In the genomic region with DNA sequence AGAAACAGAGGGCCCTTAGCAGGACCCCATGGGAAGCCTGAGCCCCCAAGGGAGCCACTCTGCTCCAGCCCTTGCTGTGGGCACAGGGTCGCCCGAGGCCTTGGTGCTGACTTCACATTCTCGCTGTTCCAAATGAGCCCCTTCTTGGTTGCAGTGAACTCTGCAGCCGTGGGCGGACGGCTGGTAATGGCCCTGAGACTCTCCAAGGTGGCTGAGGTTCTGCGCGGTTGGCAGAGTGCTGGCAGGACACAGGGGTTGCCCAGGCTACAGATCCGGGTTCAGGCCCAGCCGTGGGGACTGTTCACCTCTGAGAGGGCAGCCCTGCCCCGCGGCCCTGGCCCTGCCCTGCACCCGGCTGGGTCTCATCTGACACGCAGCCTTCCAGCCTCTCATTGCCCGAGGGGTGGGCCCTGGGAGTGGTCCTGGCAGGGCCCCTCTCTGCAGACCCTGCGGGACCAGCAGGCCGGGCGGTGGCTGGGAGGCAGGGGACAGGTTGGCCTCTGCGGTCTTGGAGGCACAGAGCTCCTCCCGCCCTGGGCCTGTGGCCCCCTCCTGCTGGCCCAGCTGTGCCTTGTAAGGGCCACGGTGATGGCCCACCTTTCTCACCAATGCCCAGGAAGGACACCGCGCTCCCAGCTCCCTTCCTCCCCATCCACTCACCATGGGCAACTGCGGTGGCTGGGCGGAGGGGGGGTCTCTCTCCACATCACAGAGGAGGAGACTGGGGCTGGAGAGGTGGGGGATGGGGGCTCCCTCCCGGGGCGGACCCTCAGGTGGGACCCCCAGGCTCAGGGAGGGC, we compare ENCODE assay signal across 9 cellular contexts. TPM values are rescaled to one million over a fixed set of nuclear protein-coding genes. Genes with fewer than 3 reads are reported as not detected.
DNase-seq lines count a peak whose midpoint lies in the region; ATAC-seq, FAIRE-seq and TF ChIP-seq lines count a peak whose summit lies in the region.
"Had no signal": no experiment of that assay in that cellular context is flagged by ENCODE, and none has a peak within 500 bp of the region (broad histone marks: within the 10 kb centered on the region; RNA-seq: fewer than 3 reads in every experiment).

No MANE protein-coding gene starts in this region.

- no peaks in the 10 kb centered on the region for H3K4me1 ChIP-seq in HepG2 (ENCODE audit: insufficient read depth, low read length)

- peak; percentile 50 for DNase-seq in NOMO-1 treated with DMSO at 0.1 percent for 48 hours (lab: John Stamatoyannopoulos, UW; ENCODE audit: unreplicated experiment)
- DNase-seq in NOMO-1 treated with dmso at 0.1 percent for 144 hours (lab: John Stamatoyannopoulos, UW; ENCODE audit: unreplicated experiment): no peak
- DNase-seq in activated CD8-positive, alpha-beta T cell treated with anti-CD3 and anti-CD28 coated beads for 36 hours: peak; percentile 50
- peak; percentile 15 to 85 for DNase-seq in lower leg skin (ENCODE audit: low spot score in 2 of 2)
- DNase-seq in natural killer cell: no peak
- DNase-seq in HepG2 (ENCODE audit: low spot score): no peak

- WGBS in lower leg skin, 2 donors: 59 to 73% methylated on average over 18 to 20 of the region's 27 CpGs
- WGBS in HepG2 (ENCODE audit: low lambda C conversion rate): 74% methylated on average over 12 of the region's 27 CpGs

- no peak overlapping the region for H3K9ac ChIP-seq in HepG2 (ENCODE audit: insufficient read depth, low read depth, low read length)

- no peaks in the 10 kb centered on the region for H4K20me1 ChIP-seq in HepG2 (ENCODE audit: insufficient read depth, low read length)

- no peak for TF ChIP-seq CTCF in activated CD8-positive, alpha-beta T cell treated with anti-CD3 and anti-CD28 coated beads for 36 hours (IDR thresholded peaks at IDR 0.05)
- no peak for TF ChIP-seq CTCF in lower leg skin (IDR thresholded peaks at IDR 0.05)
- TF ChIP-seq CTCF in natural killer cell (IDR thresholded peaks at IDR 0.05): no peak
- no peak for TF ChIP-seq CTCF in HepG2 (CRISPR knock-in tag; IDR thresholded peaks at IDR 0.05)

- TF ChIP-seq EP300 in HepG2 (IDR thresholded peaks at IDR 0.05; ENCODE audit: low read depth in 2 of 2, low read length in 2 of 2) (no peak), HepG2 (CRISPR knock-in tag; IDR thresholded peaks at IDR 0.05; ENCODE audit: borderline replicate concordance) (no peak)

- no peak overlapping the region for H3K27ac ChIP-seq in HepG2 (ENCODE audit: extremely low read length, insufficient read depth, low read length)

- ATAC-seq in HG02973 (IDR thresholded peaks at IDR 0.05; ENCODE audit: unreplicated experiment) (peak; percentile 4), natural killer cell (no peak), GM19467 (IDR thresholded peaks at IDR 0.05; ENCODE audit: unreplicated experiment) (no peak), HepG2 (no peak)
- peak; percentile 7 for ATAC-seq in activated CD8-positive, alpha-beta T cell treated with anti-CD3 and anti-CD28 coated beads for 36 hours

- CTCF ChIA-PET in activated CD8-positive, alpha-beta T cell treated with anti-CD3 and anti-CD28 coated beads for 36 hours (lab: Charles Lee): interaction anchor here (0.7 to 1.5 kb wide), 2 partner anchors 9 to 10 kb away, joined by 3 read pairs; no protein-coding TSS in a partner anchor
- CTCF ChIA-PET in HepG2 (lab: Yijun Ruan, JAX; ENCODE audit: low intra/inter-chr PET ratio, low total read pairs): no interaction called here

- POLR2A ChIA-PET in activated CD8-positive, alpha-beta T cell treated with anti-CD3 and anti-CD28 coated beads for 36 hours (lab: Charles Lee): interaction anchor here (0.6 to 4.9 kb wide), 13 partner anchors 7 to 171 kb away, joined by 3 to 37 read pairs (median 4); a partner anchor contains a TSS
- POLR2A ChIA-PET in HepG2 (lab: Yijun Ruan, JAX): no interaction called here

- H3K36me3 ChIP-seq in HepG2 (replicated peaks in 1 of 2; ENCODE audit: control insufficient read depth in 1 of 2, insufficient read depth in 2 of 2, low read length in 2 of 2): no peaks in the 10 kb centered on the region

- no peaks in the 10 kb centered on the region for H3K9me3 ChIP-seq in HepG2 (ENCODE audit: low read length)

- no peaks in the 10 kb centered on the region for H3K79me2 ChIP-seq in HepG2 (ENCODE audit: insufficient read depth, low read length)

- H3K36me3 Mint-ChIP-seq in activated CD8-positive, alpha-beta T cell treated with anti-CD3 and anti-CD28 coated beads for 36 hours (ENCODE audit: low read depth): peaks cover 50% of the 10 kb centered on the region
- H3K36me3 Mint-ChIP-seq in natural killer cell: no peaks in the 10 kb centered on the region
- H3K36me3 Mint-ChIP-seq: memory B cell had no signal

- intact Hi-C loops in activated CD8-positive, alpha-beta T cell treated with anti-CD3 and anti-CD28 coated beads for 36 hours (cut with micrococcal nuclease): no loop called here
- intact Hi-C loops in lower leg skin (cut with DNase I; ENCODE audit: low total_unique reads) (no loop called here), natural killer cell (cut with micrococcal nuclease) (no loop called here), HepG2 (cut with micrococcal nuclease; ENCODE audit: unreplicated experiment) (no loop called here)

- no peak overlapping the region for H3K4me2 ChIP-seq in HepG2 (ENCODE audit: low read depth, low read length)

- no peak for FAIRE-seq in HepG2 (lab: Jason Lieb, UNC)

- peak overlapping the region; percentile 45 for H3K4me3 Mint-ChIP-seq in activated CD8-positive, alpha-beta T cell treated with anti-CD3 and anti-CD28 coated beads for 36 hours
- no peak overlapping the region for H3K4me3 Mint-ChIP-seq in natural killer cell
- H3K4me3 Mint-ChIP-seq: memory B cell had no signal

- H2AFZ ChIP-seq in HepG2 (ENCODE audit: low read length): no peak overlapping the region

- TF ChIP-seq POLR2A in lower leg skin (IDR thresholded peaks at IDR 0.05): no peak
- no peak for TF ChIP-seq POLR2A in HepG2 (IDR thresholded peaks at IDR 0.05; ENCODE audit: insufficient read depth in 1 of 2, low read depth in 2 of 2, low read length in 2 of 2)

- in situ Hi-C loops in HepG2 (cut with HindIII; ENCODE audit: extremely low pct_ligation_motif_present, low pct_unique_long_range_greater_than_20kb): no loop called here

- peak overlapping the region; percentile 87 for H3K27ac Mint-ChIP-seq in activated CD8-positive, alpha-beta T cell treated with anti-CD3 and anti-CD28 coated beads for 36 hours
- no peak overlapping the region for H3K27ac Mint-ChIP-seq in natural killer cell
- H3K27ac Mint-ChIP-seq: memory B cell had no signal

- TF ChIP-seq RAD21 in HepG2 (CRISPR knock-in tag; IDR thresholded peaks at IDR 0.05): no peak

- no peaks in the 10 kb centered on the region for H3K9me3 Mint-ChIP-seq in activated CD8-positive, alpha-beta T cell treated with anti-CD3 and anti-CD28 coated beads for 36 hours
- no peaks in the 10 kb centered on the region for H3K9me3 Mint-ChIP-seq in natural killer cell
- H3K9me3 Mint-ChIP-seq: memory B cell had no signal

- H3K27me3 ChIP-seq in HepG2 (ENCODE audit: control insufficient read depth in 1 of 2, insufficient read depth in 2 of 2, low read length in 2 of 2): peaks cover 0 to 2% of the 10 kb centered on the region in 2 experiments; a peak in 1 of 5 replicates

- H3K27me3 Mint-ChIP-seq in activated CD8-positive, alpha-beta T cell treated with anti-CD3 and anti-CD28 coated beads for 36 hours: no peaks in the 10 kb centered on the region
- H3K27me3 Mint-ChIP-seq in natural killer cell (ENCODE audit: low read depth in 2 of 2): peaks cover 14 to 19% of the 10 kb centered on the region in 2 donors

- H3K4me3 ChIP-seq in lower leg skin (ENCODE audit: low read depth, poor library complexity, severe bottlenecking) (no peak overlapping the region), HepG2 (replicated peaks in 1 of 3; ENCODE audit: insufficient read depth in 1 of 3, low read depth in 2 of 3, low read length in 3 of 3) (no peak overlapping the region)

- H3K4me1 Mint-ChIP-seq in activated CD8-positive, alpha-beta T cell treated with anti-CD3 and anti-CD28 coated beads for 36 hours (ENCODE audit: low read depth): peaks cover 80% of the 10 kb centered on the region
- peaks cover 15 to 16% of the 10 kb centered on the region in 2 donors for H3K4me1 Mint-ChIP-seq in natural killer cell

- BruUV-seq in HepG2 (replicated peaks; lab: Mats Ljungman, UMichigan): no TSS peak

TF ChIP-seq in HepG2, 621 proteins besides CTCF, POLR2A, EP300 and RAD21 (continues in another document):
- TF ChIP-seq U2AF2 (IDR thresholded peaks at IDR 0.05; ENCODE audit: low read depth, low read length) (no peak), BHLHE40 (IDR thresholded peaks at IDR 0.05; ENCODE audit: low read length) (no peak), NR2F6 (IDR thresholded peaks at IDR 0.05) (no peak), NR2F6 (CRISPR knock-in tag; IDR thresholded peaks at IDR 0.05) (no peak), ZNF737 (CRISPR knock-in tag; IDR thresholded peaks at IDR 0.05; ENCODE audit: borderline replicate concordance) (no peak)

RNA-seq across cellular contexts. Expression of a gene that starts 51.6 kb away (rescaled TPM):
- 10 to 100 TPM; 26.3 to 27.9 TPM for total RNA-seq in activated CD8-positive, alpha-beta T cell treated with anti-CD3 and anti-CD28 coated beads for 36 hours
- total RNA-seq in lower leg skin (10 to 100 TPM in 1 of 4 donors, 1 to 10 TPM in 3; 3.6 to 19.6 (median 6.0) TPM), natural killer cell (1 to 10 TPM in 2 of 3 donors, under 1 TPM in 1; 0.88 to 1.4 (median 1.2) TPM), HepG2 (2016; rRNA removed; fragmentation: Illumina TruSeq; extraction: Trizol) (0.13 and 0.35 TPM in 2 replicates)
- total RNA-seq in HepG2 (2016; cell fraction: cytosol; rRNA removed; fragmentation: Illumina TruSeq; extraction: Trizol; ENCODE audit: low read depth): 0.30 and 0.44 TPM in 2 replicates
- total RNA-seq in HepG2 (2016; cell fraction: insoluble cytoplasmic fraction; rRNA removed; fragmentation: Illumina TruSeq; extraction: Trizol): 0.17 and 0.19 TPM in 2 replicates
- 0.14 and 0.22 TPM in 2 replicates for total RNA-seq in HepG2 (2016; cell fraction: membrane; rRNA removed; fragmentation: Illumina TruSeq; extraction: Trizol)
- 0.19 and 0.41 TPM in 2 replicates for total RNA-seq in HepG2 (2016; cell fraction: nucleus; rRNA removed; fragmentation: Illumina TruSeq; extraction: Trizol)
- 0.18 and 0.28 TPM in 2 replicates for polyA plus RNA-seq in HepG2 (2011; rRNA removed)
- polyA plus RNA-seq in HepG2 (2011; cell fraction: cytosol; rRNA removed): 0.17 and 0.20 TPM in 2 replicates
- 1.5 and 2.1 TPM in 2 replicates for polyA plus RNA-seq in HepG2 (2011; cell fraction: nucleus; rRNA removed)
- 0.23 and 0.61 TPM in 2 replicates for polyA plus RNA-seq in HepG2 (2012)
- 0.16 TPM in 1 of 2 replicates, not detected in the other for polyA plus RNA-seq in HepG2 (2016; cell fraction: cytosol; fragmentation: Illumina TruSeq; extraction: Trizol; ENCODE audit: low read depth)
- 0.15 and 0.39 TPM in 2 replicates for polyA plus RNA-seq in HepG2 (2016; cell fraction: insoluble cytoplasmic fraction; fragmentation: Illumina TruSeq; extraction: Trizol; ENCODE audit: low read depth)
- 0.09 and 0.48 TPM in 2 replicates for polyA plus RNA-seq in HepG2 (2016; cell fraction: membrane; fragmentation: Illumina TruSeq; extraction: Trizol; ENCODE audit: low read depth)
- 0.63 and 0.89 TPM in 2 replicates for polyA plus RNA-seq in HepG2 (2016; cell fraction: nucleus; fragmentation: Illumina TruSeq; extraction: Trizol; ENCODE audit: insufficient read depth, low read depth)
- polyA minus RNA-seq in HepG2 (2011; rRNA and poly(A)+ RNA removed; ENCODE audit: low replicate concordance): 0.30 and 8.5 TPM in 2 replicates
- 0.40 TPM in 1 of 2 replicates, not detected in the other for polyA minus RNA-seq in HepG2 (2011; cell fraction: cytosol; rRNA and poly(A)+ RNA removed)
- 0.39 and 1.1 TPM in 2 replicates for polyA minus RNA-seq in HepG2 (2011; cell fraction: nucleus; rRNA and poly(A)+ RNA removed)

Comparison
In these comparisons a context has a peak if more than half of its experiments do, and no peak if none do; other contexts are left out.
1. DNase-seq: peak in NOMO-1 treated with DMSO at 0.1 percent for 48 hours (single experiment), activated CD8-positive, alpha-beta T cell treated with anti-CD3 and anti-CD28 coated beads for 36 hours (single experiment) and lower leg skin (2 of 2); none in NOMO-1 treated with dmso at 0.1 percent for 144 hours (single experiment), natural killer cell (single experiment) and HepG2 (single experiment).
2. ATAC-seq: peak in HG02973 (single experiment) and activated CD8-positive, alpha-beta T cell treated with anti-CD3 and anti-CD28 coated beads for 36 hours (single experiment); none in natural killer cell (0 of 3), GM19467 (single experiment) and HepG2 (single experiment).